8 cellular contexts compared by ENCODE assay signal in the genomic region with DNA sequence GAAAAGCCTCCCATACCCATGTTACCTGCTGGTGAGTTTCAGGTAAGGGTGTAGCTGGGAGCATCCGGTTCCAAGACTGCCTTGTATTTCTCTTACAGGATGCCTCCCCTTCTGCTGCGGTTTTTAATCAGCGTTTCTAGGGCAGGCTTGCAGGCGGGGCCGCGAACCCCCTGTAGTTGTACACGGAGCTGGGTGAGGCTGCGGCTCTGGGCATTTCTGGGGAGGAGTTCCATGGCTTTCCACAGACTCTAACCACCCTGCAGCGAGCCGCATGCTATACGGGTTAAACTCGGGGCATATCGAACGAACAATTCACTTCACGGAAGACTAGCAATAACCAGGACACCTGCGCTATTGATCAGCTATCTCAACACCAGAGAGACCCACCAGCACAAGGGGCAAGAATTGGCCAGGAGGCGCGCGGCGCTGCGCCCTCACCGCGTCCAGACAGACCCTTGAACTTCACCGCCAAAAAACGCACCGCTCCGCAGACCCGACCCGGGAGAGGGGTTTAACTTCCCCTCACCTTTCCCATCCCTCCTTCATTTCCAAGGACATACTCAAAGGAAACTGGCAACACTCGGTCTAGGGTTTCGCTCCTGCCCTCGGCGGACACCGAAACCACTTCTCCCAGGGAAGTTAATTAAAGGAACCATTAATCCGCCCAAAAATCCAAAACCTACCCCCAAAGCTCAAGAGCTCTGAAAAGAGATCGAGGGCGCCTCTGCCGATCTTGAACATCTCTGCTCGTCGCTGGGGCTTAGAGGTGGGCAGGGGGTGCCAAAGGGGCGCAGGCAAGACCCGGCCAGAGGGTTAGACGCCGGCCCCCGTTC. TPM values are rescaled to one million over a fixed set of nuclear protein-coding genes. Genes with fewer than 3 reads are reported as not detected.
DNase-seq lines count a peak whose midpoint lies in the region; ATAC-seq and TF ChIP-seq lines count a peak whose summit lies in the region.

No MANE protein-coding gene starts in this region.

- no peaks in the 10 kb centered on the region for H3F3A ChIP-seq in PC-3 (ENCODE audit: low read length, unreplicated experiment)

- DNase-seq in DMS 273 (lab: John Stamatoyannopoulos, UW; ENCODE audit: unreplicated experiment) (peak; percentile 48), DMS 273 treated with DMSO at 0.1 percent for 48 hours (lab: John Stamatoyannopoulos, UW) (no peak), PC-3 (peak; percentile 70), cerebellum (ENCODE audit: low spot score) (peak; percentile 16), naive B cell (no peak), NCI-H1436 treated with DMSO at 0.1 percent for 48 hours (lab: John Stamatoyannopoulos, UW) (no peak), left lobe of liver (ENCODE audit: low spot score) (no peak)

- CTCF ChIA-PET in PC-3 (lab: Charles Lee) = interaction anchor here (0.6 to 0.7 kb wide), 3 partner anchors 65 to 251 kb away, joined by 3 to 7 read pairs (median 5); a partner anchor contains a TSS

- peaks cover 61 to 68% (median 65%) of the 10 kb centered on the region in 3 donors for H3K27me3 Mint-ChIP-seq in naive B cell

- H3K79me2 ChIP-seq in PC-3 (ENCODE audit: low read length) = peaks cover 71% of the 10 kb centered on the region

- peak overlapping the region; percentile 87 for H3K27ac ChIP-seq in PC-3 (ENCODE audit: low read length)

- peak overlapping the region; percentile 86 for H3K4me2 ChIP-seq in PC-3 (ENCODE audit: low read length)

- POLR2A ChIA-PET in PC-3 (lab: Charles Lee; ENCODE audit: unreplicated experiment) = interaction anchor here (1.0 kb wide), 1 partner anchor 8 kb away, joined by 5 read pairs; no protein-coding TSS in a partner anchor

- no peaks in the 10 kb centered on the region for H3K9me2 ChIP-seq in PC-3 (replicated peaks; ENCODE audit: low read length)

- H3K4me3 Mint-ChIP-seq in naive B cell = peak overlapping the region; percentile 74 to 91 (median 86)

- H3K4me3 ChIP-seq in PC-3 (ENCODE audit: low read length) = peak overlapping the region; percentile 96

- peaks cover 11 to 23% (median 22%) of the 10 kb centered on the region in 3 donors for H3K4me1 Mint-ChIP-seq in naive B cell

- H3K9ac ChIP-seq in PC-3 (ENCODE audit: low read length) = peak overlapping the region; percentile 92

- H3K4me1 ChIP-seq in PC-3 (ENCODE audit: insufficient read depth, low read length) = peaks cover 37% of the 10 kb centered on the region

- peak overlapping the region; percentile 61; the same call in 1 of the 2 replicates for H2AFZ ChIP-seq in PC-3 (ENCODE audit: low read length)

- H3K9me3 ChIP-seq in PC-3 (ENCODE audit: low read length) = no peaks in the 10 kb centered on the region

- no peak for TF ChIP-seq CTCF in PC-3 (conservative IDR thresholded peaks at IDR 0.05; ENCODE audit: low read depth, low read length)

- peak; percentile 15 for ATAC-seq in PC-3
- no peak for ATAC-seq in naive B cell (ENCODE audit: low read depth in 2 of 2)
- no peak for ATAC-seq in GM21529 (IDR thresholded peaks at IDR 0.05; ENCODE audit: unreplicated experiment)
- no peak for ATAC-seq in left lobe of liver

- intact Hi-C loops in PC-3 (cut with micrococcal nuclease) = loop anchor here (1.0 to 5.0 kb wide), 4 partner anchors 18 to 211 kb away; no protein-coding TSS in a partner anchor

- BruUV-seq in PC-3 (replicated peaks; lab: Mats Ljungman, UMichigan) = TSS peak; percentile 95

- no peaks in the 10 kb centered on the region for H3K9me3 Mint-ChIP-seq in naive B cell

- no peaks in the 10 kb centered on the region for H3K36me3 ChIP-seq in PC-3 (ENCODE audit: low read depth, low read length)

- peaks cover 5% of the 10 kb centered on the region; the same call in 1 of the 2 replicates for H4K20me1 ChIP-seq in PC-3 (ENCODE audit: low read length)

- H3K27me3 ChIP-seq in PC-3 (ENCODE audit: low read length) = no peaks in the 10 kb centered on the region

- H3K36me3 Mint-ChIP-seq in naive B cell = no peaks in the 10 kb centered on the region

- peak overlapping the region in 5 of 6 donors; percentile 39 to 94 (median 69) for H3K27ac Mint-ChIP-seq in naive B cell

RNA-seq across cellular contexts. Expression of a gene that starts 0.9 kb away (rescaled TPM):
- total RNA-seq in PC-3 (2014; rRNA removed) = 45.0 and 54.7 TPM in 2 replicates
- 11.2 TPM for total RNA-seq in cerebellum
- polyA plus RNA-seq in naive B cell (ENCODE audit: low read depth in 6 of 6) = not detected
- total RNA-seq in left lobe of liver = 5.0 TPM

Comparison
In these comparisons a context has a peak if more than half of its experiments do, and no peak if none do; other contexts are left out.
1. DNase-seq: peak in DMS 273 (single experiment), PC-3 (single experiment) and cerebellum (single experiment); none in DMS 273 treated with DMSO at 0.1 percent for 48 hours (single experiment), naive B cell (single experiment), NCI-H1436 treated with DMSO at 0.1 percent for 48 hours (single experiment) and left lobe of liver (single experiment).